ENCODE assay signal across 26 cellular contexts in genomic region chr10:103413540-103413939, GRCh38. TPM values are rescaled to one million over a fixed set of nuclear protein-coding genes. Genes with fewer than 3 reads are reported as not detected.
A peak's percentile ranks its signal among the peaks of the same experiment; 100 is the strongest.
DNase-seq lines count a peak whose midpoint lies in the region; ATAC-seq and TF ChIP-seq lines count a peak whose summit lies in the region.
"Had no signal": no experiment of that assay in that cellular context is flagged by ENCODE, and none has a peak within 500 bp of the region (broad histone marks: within the 10 kb centered on the region; RNA-seq: fewer than 3 reads in every experiment).

No MANE protein-coding gene starts in this region.

- H3K4me1 ChIP-seq in HEK293 (ENCODE audit: control insufficient read depth, insufficient read depth, low read length) (no peaks in the 10 kb centered on the region), right lobe of liver (peaks cover 0 to 36% (median 13%) of the 10 kb centered on the region in 4 donors)
- H3K4me1 ChIP-seq: BE2C, BLaER1 had no signal

- H3K36me3 Mint-ChIP-seq in endothelial cell (ENCODE audit: low read depth, unreplicated experiment) = peaks cover 49% of the 10 kb centered on the region

- no peak for TF ChIP-seq POLR2A in right lobe of liver (IDR thresholded peaks at IDR 0.05)

- no peaks in the 10 kb centered on the region for H3K9me3 ChIP-seq in HEK293 (ENCODE audit: control insufficient read depth, insufficient read depth, low read depth, low read length)
- H3K9me3 ChIP-seq in right lobe of liver = no peaks in the 10 kb centered on the region
- H3K9me3 ChIP-seq: BE2C, BLaER1 had no signal

- ATAC-seq in right lobe of liver (peak; percentile 80 to 89 (median 85)), GM18502 (IDR thresholded peaks at IDR 0.05; ENCODE audit: poor library complexity, unreplicated experiment) (no peak), HG03565 (IDR thresholded peaks at IDR 0.05; ENCODE audit: unreplicated experiment) (no peak)
- ATAC-seq: GM12878 had no signal

- H3K4me1 Mint-ChIP-seq in endothelial cell (ENCODE audit: unreplicated experiment) = no peaks in the 10 kb centered on the region
- H3K4me1 Mint-ChIP-seq: CD14-positive monocyte had no signal

- POLR2A ChIA-PET in HEK293 (lab: Yijun Ruan, JAX) = no interaction called here

- 21% methylated on average over 2 of the region's 2 CpGs for WGBS in right lobe of liver (ENCODE audit: insufficient coverage, low coverage, low lambda C conversion rate, missing lambda C conversion rate)

- no peaks in the 10 kb centered on the region for H3K27me3 Mint-ChIP-seq in endothelial cell (ENCODE audit: unreplicated experiment)
- H3K27me3 Mint-ChIP-seq: CD4-positive, alpha-beta memory T cell; CD4-positive, CD25-positive, alpha-beta regulatory T cell; CD8-positive, alpha-beta memory T cell had no signal

- no peak for DNase-seq in endothelial cell (ENCODE audit: low spot score)
- DNase-seq in right lobe of liver = peak in 1 of 3 donors; percentile 54
- DNase-seq: 8988T; ACHN; BE2C; C1 segment of cervical spinal cord; CD4-positive, alpha-beta memory T cell; CD4-positive, CD25-positive, alpha-beta regulatory T cell; CD8-positive, alpha-beta memory T cell; COR-L47; DMS 273 treated with DMSO at 0.1 percent for 48 hours; DMS153; DMS53; DMS79; DND-41; EL; GDM1 had no signal

- peak overlapping the region; percentile 56 for H3K4me3 Mint-ChIP-seq in endothelial cell (ENCODE audit: unreplicated experiment)
- H3K4me3 Mint-ChIP-seq: CD14-positive monocyte; CD4-positive, alpha-beta memory T cell; CD4-positive, CD25-positive, alpha-beta regulatory T cell; CD8-positive, alpha-beta memory T cell had no signal

- H3K9me3 Mint-ChIP-seq in endothelial cell (ENCODE audit: unreplicated experiment) = no peaks in the 10 kb centered on the region
- H3K9me3 Mint-ChIP-seq: CD14-positive monocyte; CD4-positive, alpha-beta memory T cell; CD4-positive, CD25-positive, alpha-beta regulatory T cell; CD8-positive, alpha-beta memory T cell had no signal

- intact Hi-C loops in right lobe of liver (cut with DNase I) = no loop called here

- H3K27ac ChIP-seq in HEK293 (ENCODE audit: extremely low read depth, low read depth, low read length) (no peak overlapping the region), right lobe of liver (peak overlapping the region in 2 of 3 donors; percentile 80 to 82)
- H3K27ac ChIP-seq: BLaER1 had no signal

- no peak overlapping the region for H3K27ac Mint-ChIP-seq in endothelial cell (ENCODE audit: unreplicated experiment)

- no peaks in the 10 kb centered on the region for H3K27me3 ChIP-seq in right lobe of liver
- H3K27me3 ChIP-seq: BE2C, BLaER1 had no signal

- H3K4me3 ChIP-seq in HEK293 (ENCODE audit: low read depth, low read length) = no peak overlapping the region
- no peak overlapping the region for H3K4me3 ChIP-seq in right lobe of liver
- H3K4me3 ChIP-seq: BLaER1, GM12878 had no signal

- peaks cover 58 to 90% of the 10 kb centered on the region in 2 experiments for H3K36me3 ChIP-seq in HEK293 (ENCODE audit: control insufficient read depth in 2 of 2, insufficient read depth in 1 of 2, low read length in 2 of 2)
- peaks cover 0 to 73% (median 39%) of the 10 kb centered on the region in 4 donors for H3K36me3 ChIP-seq in right lobe of liver

- TF ChIP-seq CTCF in HEK293 (tag by site-specific recombination; IDR thresholded peaks at IDR 0.05) (no peak), endothelial cell (IDR thresholded peaks at IDR 0.05; ENCODE audit: unreplicated experiment) (no peak), right lobe of liver (IDR thresholded peaks at IDR 0.05) (no peak)

- CTCF ChIA-PET in HEK293 (lab: Yijun Ruan, JAX) = interaction anchor here (0.6 to 7.7 kb wide), 4 partner anchors 10 to 180 kb away, joined by 3 to 58 read pairs (median 7); no protein-coding TSS in a partner anchor

TF ChIP-seq in HEK293, 187 proteins besides CTCF, POLR2A, EP300 and RAD21:
- TF ChIP-seq ZNF626 (tag by site-specific recombination; IDR thresholded peaks at IDR 0.05) = no peak
- TF ChIP-seq ZNF600 (tag by site-specific recombination; IDR thresholded peaks at IDR 0.05) = peak; percentile 46; the same call in 1 of the 2 replicates

RNA-seq across cellular contexts. Expression of gene PDCD11, which starts 17.1 kb away (rescaled TPM):
- 43.7 TPM for total RNA-seq in endothelial cell (ENCODE audit: unreplicated experiment)
- total RNA-seq in right lobe of liver = 10 to 100 TPM; 10.6 to 13.5 (median 12.0) TPM

RNA-seq across cellular contexts. Expression of gene ATP5MK, which starts 17.3 kb away (rescaled TPM):
- total RNA-seq in endothelial cell (ENCODE audit: unreplicated experiment) (283 TPM), right lobe of liver (100 to 1,000 TPM; 176 to 257 (median 220) TPM)

RNA-seq across cellular contexts. Expression of gene CALHM2, which starts 38.6 kb away (rescaled TPM):
- total RNA-seq in endothelial cell (ENCODE audit: unreplicated experiment) = 1.9 TPM
- 1 to 10 TPM; 2.3 to 5.7 (median 3.7) TPM for total RNA-seq in right lobe of liver

RNA-seq across cellular contexts. Expression of gene CALHM1, which starts 45.2 kb away (rescaled TPM):
- total RNA-seq in endothelial cell (ENCODE audit: unreplicated experiment) (not detected), right lobe of liver (not detected)
- total RNA-seq: A673; CD4-positive, alpha-beta memory T cell; CD4-positive, CD25-positive, alpha-beta regulatory T cell; CD8-positive, alpha-beta memory T cell; Daoy; G401 had no signal

RNA-seq across cellular contexts. Expression of gene TAF5, which starts 45.8 kb away (rescaled TPM):
- 5.7 TPM for total RNA-seq in endothelial cell (ENCODE audit: unreplicated experiment)
- total RNA-seq in right lobe of liver = 1 to 10 TPM; 1.5 to 2.5 (median 2.2) TPM

Comparison
In these comparisons a context has a peak if more than half of its experiments do, and no peak if none do; other contexts are left out.
1. ATAC-seq: peak in right lobe of liver (4 of 4); none in GM18502 (single experiment) and HG03565 (single experiment).